Comparison of ENCODE assay signal across 9 cellular contexts in genomic region chr6:170178561-170179477, GRCh38.
DNase-seq lines count a peak whose midpoint lies in the region; ATAC-seq and TF ChIP-seq lines count a peak whose summit lies in the region.
"Had no signal": no experiment of that assay in that cellular context is flagged by ENCODE, and none has a peak within 500 bp of the region (broad histone marks: within the 10 kb centered on the region; RNA-seq: fewer than 3 reads in every experiment).

No MANE protein-coding gene starts in this region.

- 77% methylated on average over 21 of the region's 30 CpGs for WGBS in mammary epithelial cell (ENCODE audit: low coverage, missing lambda C conversion rate)

- H3K4me2 ChIP-seq in mammary epithelial cell (ENCODE audit: insufficient read depth, low read depth, low read length): no peak overlapping the region

- H3K79me2 ChIP-seq in mammary epithelial cell (ENCODE audit: insufficient read depth, low read length): no peaks in the 10 kb centered on the region

- in situ Hi-C loops in mammary epithelial cell (cut with MboI; ENCODE audit: low sequenced_read_pairs in 2 of 2): no loop called here

- peak; percentile 60 for DNase-seq in BJ (ENCODE audit: low read depth)
- peak; percentile 59 for DNase-seq in NCI-H1105 (lab: John Stamatoyannopoulos, UW)
- peak; percentile 69 for DNase-seq in mammary epithelial cell
- DNase-seq in mucosa of gallbladder (ENCODE audit: low spot score): peak; percentile 75
- DNase-seq in NAMALWA (ENCODE audit: low spot score): no peak
- DNase-seq in cerebellar nuclear complex (lab: John Stamatoyannopoulos, UW): no peak
- DNase-seq in activated CD4-positive, alpha-beta T cell treated with anti-CD3 and anti-CD28 coated beads, Interleukin-2, amount 50 U/mL, for 1 hour: no peak

- H3K36me3 ChIP-seq in BJ (ENCODE audit: control insufficient read depth, insufficient read depth, low read length) (no peaks in the 10 kb centered on the region), mammary epithelial cell (ENCODE audit: insufficient read depth, low read length) (no peaks in the 10 kb centered on the region)

- no peak for ATAC-seq in GM19395 (IDR thresholded peaks at IDR 0.05; ENCODE audit: unreplicated experiment)

- dilution Hi-C loops in mammary epithelial cell (cut with HindIII; ENCODE audit: low sequenced_read_pairs): no loop called here

- no peaks in the 10 kb centered on the region for H4K20me1 ChIP-seq in mammary epithelial cell (ENCODE audit: insufficient read depth, low read length)

- no peak overlapping the region for H2AFZ ChIP-seq in mammary epithelial cell (ENCODE audit: low read depth, low read length)

- H3K4me3 ChIP-seq in BJ (ENCODE audit: low read depth, low read length) (no peak overlapping the region), mammary epithelial cell (replicated peaks in 1 of 3; ENCODE audit: insufficient read depth in 1 of 3, low read depth in 2 of 3, low read length in 3 of 3) (no peak overlapping the region)
- H3K4me3 ChIP-seq: dorsolateral prefrontal cortex had no signal

- no peak overlapping the region for H3K9ac ChIP-seq in mammary epithelial cell (ENCODE audit: insufficient read depth, low read length)

- H3K9me3 ChIP-seq in mammary epithelial cell (replicated peaks; ENCODE audit: insufficient read depth, low read length): peaks cover 17% of the 10 kb centered on the region

- no TSS peak for BruUV-seq in mammary epithelial cell (replicated peaks; lab: Mats Ljungman, UMichigan)

- CTCF ChIA-PET in BJ (lab: Yijun Ruan, JAX): no interaction called here
- CTCF ChIA-PET in mammary epithelial cell (lab: Charles Lee; ENCODE audit: low non-redundant PET): no interaction called here

- TF ChIP-seq CTCF in BJ (IDR thresholded peaks at IDR 0.05; ENCODE audit: insufficient read depth, low read depth, low read length): no peak
- no peak for TF ChIP-seq CTCF in mammary epithelial cell (conservative IDR thresholded peaks at IDR 0.05 in 1 of 2, IDR thresholded peaks at IDR 0.05 in 1 of 2; ENCODE audit: extremely low read depth in 1 of 2, insufficient read depth in 1 of 2, low read depth in 1 of 2, low read length in 2 of 2)

- POLR2A ChIA-PET in BJ (lab: Charles Lee): interaction anchor here (0.6 kb wide), 1 partner anchor 30 kb away, joined by 7 read pairs; no protein-coding TSS in a partner anchor

- no peak overlapping the region for H3K27ac ChIP-seq in mammary epithelial cell (ENCODE audit: insufficient read depth, low read depth, low read length)

- intact Hi-C loops in mammary epithelial cell (cut with micrococcal nuclease): loop anchor here (1.0 to 10.0 kb wide), 4 partner anchors 47 to 204 kb away; partner anchors contain the start of gene DLL1

- H3K4me1 ChIP-seq in mammary epithelial cell (ENCODE audit: insufficient read depth, low read length): peaks cover 17% of the 10 kb centered on the region

- H3K27me3 ChIP-seq in BJ (ENCODE audit: control insufficient read depth, insufficient read depth, low read length) (no peaks in the 10 kb centered on the region), mammary epithelial cell (ENCODE audit: insufficient read depth, low read length) (no peaks in the 10 kb centered on the region)
- H3K27me3 ChIP-seq: dorsolateral prefrontal cortex had no signal

Comparison
In these comparisons a context has a peak if more than half of its experiments do, and no peak if none do; other contexts are left out.
1. DNase-seq: peak in BJ (single experiment), NCI-H1105 (single experiment), mammary epithelial cell (single experiment) and mucosa of gallbladder (single experiment); none in NAMALWA (single experiment), cerebellar nuclear complex (0 of 2) and activated CD4-positive, alpha-beta T cell treated with anti-CD3 and anti-CD28 coated beads, Interleukin-2, amount 50 U/mL, for 1 hour (single experiment).